In genomic region chr4:33954759-33955158, GRCh38 we compare ENCODE assay signal across 24 cellular contexts.
"Had no signal": no experiment of that assay in that cellular context is flagged by ENCODE, and none has a peak within 500 bp of the region (broad histone marks: within the 10 kb centered on the region; RNA-seq: fewer than 3 reads in every experiment).

No MANE protein-coding gene starts in this region.

- DNase-seq: activated CD4-positive, alpha-beta T cell treated with anti-CD3 and anti-CD28 coated beads, Interleukin-2, amount 10 ng/mL, durations not matched to agents 24 days and 14 days; activated CD4-positive, alpha-beta T cell treated with anti-CD3 and anti-CD28 coated beads, Interleukin-2, amount 50 U/mL, for 48 hours; activated CD4-positive, CD25-positive, alpha-beta regulatory T cell treated with anti-CD3 and anti-CD28 coated beads, Interleukin-2, amount 50 U/mL, for 72 hours; activated CD8-positive, alpha-beta memory T cell treated with anti-CD3 and anti-CD28 coated beads for 24 hours; activated gamma-delta T cell; activated naive CD4-positive, alpha-beta T cell treated with anti-CD3 and anti-CD28 coated beads for 36 hours; activated T-cell treated with anti-CD3 and anti-CD28 coated beads, Interleukin-2, amount 50 U/mL, for 4 hours; amygdala; central memory CD4-positive, alpha-beta T cell; Kasumi-1; KBM-7; NCI-H1105 treated with DMSO at 0.1 percent for 48 hours; NCI-H1436 treated with DMSO at 0.1 percent for 48 hours; NCI-H187; NCI-H2081; NCI-H510A treated with DMSO at 0.1 percent for 48 hours; NCI-H69; NK-92 treated with Interleukin-12 subunit alpha and Interleukin-12 subunit beta, amount 100 ng/mL, for 24 hours; OCI-M1; RPMI8226; SHP77 treated with DMSO at 0.1 percent for 48 hours had no signal

- ATAC-seq: activated T-cell treated with anti-CD3 and anti-CD28 coated beads, Interleukin-2, amount 50 U/mL, for 4 hours; Panc1 had no signal

- H3K9me3 Mint-ChIP-seq: activated CD4-positive, alpha-beta T cell treated with anti-CD3 and anti-CD28 coated beads, Interleukin-2, amount 10 ng/mL, durations not matched to agents 24 days and 14 days had no signal

- H3K36me3 Mint-ChIP-seq: activated naive CD8-positive, alpha-beta T cell had no signal

- H3K4me1 Mint-ChIP-seq: activated CD4-positive, alpha-beta T cell treated with anti-CD3 and anti-CD28 coated beads, Interleukin-2, amount 10 ng/mL, durations not matched to agents 24 days and 14 days had no signal

- H3K27me3 Mint-ChIP-seq: activated CD4-positive, alpha-beta T cell treated with anti-CD3 and anti-CD28 coated beads, Interleukin-2, amount 10 ng/mL, durations not matched to agents 24 days and 14 days; activated naive CD8-positive, alpha-beta T cell had no signal

- H3K27ac Mint-ChIP-seq: activated CD4-positive, alpha-beta T cell treated with anti-CD3 and anti-CD28 coated beads, Interleukin-2, amount 10 ng/mL, durations not matched to agents 24 days and 14 days; activated naive CD4-positive, alpha-beta T cell treated with anti-CD3 and anti-CD28 coated beads for 36 hours; activated naive CD8-positive, alpha-beta T cell; T-helper 1 cell treated with Interleukin-12 subunit alpha and Interleukin-12 subunit beta and Interleukin-4 antibody, amounts not matched to agents 30 μg/mL and 1 μg/mL, for 36 hours had no signal

- H3K4me3 Mint-ChIP-seq: activated CD4-positive, alpha-beta T cell treated with anti-CD3 and anti-CD28 coated beads, Interleukin-2, amount 10 ng/mL, durations not matched to agents 24 days and 14 days; activated naive CD4-positive, alpha-beta T cell treated with anti-CD3 and anti-CD28 coated beads for 36 hours; activated naive CD8-positive, alpha-beta T cell; activated T-cell treated with anti-CD3 and anti-CD28 coated beads, Interleukin-2, amount 50 U/mL, for 4 hours; T-helper 1 cell treated with Interleukin-12 subunit alpha and Interleukin-12 subunit beta and Interleukin-4 antibody, amounts not matched to agents 30 μg/mL and 1 μg/mL, for 36 hours had no signal
